Comparison of ENCODE assay signal across 8 cellular contexts in genomic region chr7:116671681-116672595, GRCh38. TPM values are rescaled to one million over a fixed set of nuclear protein-coding genes. Genes with fewer than 3 reads are reported as not detected.
DNase-seq lines count a peak whose midpoint lies in the region; ATAC-seq, FAIRE-seq and TF ChIP-seq lines count a peak whose summit lies in the region.

Gene MET (plus strand): TSS chr7:116672196. CDS start chr7:116699085, 26,889 bp downstream.

- ATAC-seq in A549, result peak; percentile 94 to 96
- ATAC-seq in GM18502 (IDR thresholded peaks at IDR 0.05; ENCODE audit: poor library complexity, unreplicated experiment), result peak; percentile 95
- peak; percentile 93 for ATAC-seq in HG02884 (IDR thresholded peaks at IDR 0.05; ENCODE audit: unreplicated experiment)

- TF ChIP-seq POLR2A in A549 (IDR thresholded peaks at IDR 0.05; ENCODE audit: low read length), result peak; percentile 58
- TF ChIP-seq POLR2A in erythroblast (IDR thresholded peaks at IDR 0.05; ENCODE audit: low read length), result no peak

- peak within 1 kb of the TSS; percentile 95 to 98 for H3K27ac ChIP-seq in A549

- no peaks in the 10 kb centered on the region for H3K9me3 Mint-ChIP-seq in activated CD4-positive, alpha-beta memory T cell treated with anti-CD3 and anti-CD28 coated beads, Interleukin-2, amount 10 ng/mL, durations not matched to agents 7 days and 5 days
- no peaks in the 10 kb centered on the region for H3K9me3 Mint-ChIP-seq in stimulated activated naive CD8-positive, alpha-beta T cell treated with anti-CD3 and anti-CD28 coated beads, Interleukin-15, Interleukin-2, amounts not matched to agents 100 ng/mL and 50 ng/mL, for 24 hours

- peak within 1 kb of the TSS; percentile 94 for H3K4me3 ChIP-seq in A549

- CTCF ChIA-PET in A549 (lab: Yijun Ruan, JAX), result interaction anchor here (0.6 to 5.0 kb wide), 64 partner anchors 9 to 538 kb away, joined by 3 to 52 read pairs (median 4); no protein-coding TSS in a partner anchor
- CTCF ChIA-PET in activated CD4-positive, alpha-beta memory T cell treated with anti-CD3 and anti-CD28 coated beads, Interleukin-2, amount 10 ng/mL, durations not matched to agents 7 days and 5 days (lab: Charles Lee), result interaction anchor here (0.5 to 1.7 kb wide), 5 partner anchors 9 to 138 kb away, joined by 3 to 6 read pairs (median 3); no protein-coding TSS in a partner anchor

- peaks cover 72% of the 10 kb centered on the region for H3K27me3 Mint-ChIP-seq in activated CD4-positive, alpha-beta memory T cell treated with anti-CD3 and anti-CD28 coated beads, Interleukin-2, amount 10 ng/mL, durations not matched to agents 7 days and 5 days
- peaks cover 81% of the 10 kb centered on the region for H3K27me3 Mint-ChIP-seq in stimulated activated naive CD8-positive, alpha-beta T cell treated with anti-CD3 and anti-CD28 coated beads, Interleukin-15, Interleukin-2, amounts not matched to agents 100 ng/mL and 50 ng/mL, for 24 hours

- no peak within 1 kb of the TSS for H3K27ac Mint-ChIP-seq in activated CD4-positive, alpha-beta memory T cell treated with anti-CD3 and anti-CD28 coated beads, Interleukin-2, amount 10 ng/mL, durations not matched to agents 7 days and 5 days
- H3K27ac Mint-ChIP-seq in stimulated activated naive CD8-positive, alpha-beta T cell treated with anti-CD3 and anti-CD28 coated beads, Interleukin-15, Interleukin-2, amounts not matched to agents 100 ng/mL and 50 ng/mL, for 24 hours, result no peak within 1 kb of the TSS

- WGBS in A549 (ENCODE audit: missing lambda C conversion rate), result under 1% methylated on average over 28 of the region's 101 CpGs

- peaks cover 35% of the 10 kb centered on the region for H3K4me1 ChIP-seq in A549

- H3K4me2 ChIP-seq in A549, result peak within 1 kb of the TSS; percentile 93

- POLR2A ChIA-PET in A549 (lab: Yijun Ruan, JAX), result interaction anchor here (0.5 to 4.5 kb wide), 13 partner anchors 9 to 412 kb away, joined by 3 to 24 read pairs (median 6); no protein-coding TSS in a partner anchor
- POLR2A ChIA-PET in activated CD4-positive, alpha-beta memory T cell treated with anti-CD3 and anti-CD28 coated beads, Interleukin-2, amount 10 ng/mL, durations not matched to agents 7 days and 5 days (lab: Charles Lee), result no interaction called here

- peak; percentile 84 for TF ChIP-seq CTCF in A549 (IDR thresholded peaks at IDR 0.05)

- peaks cover 21% of the 10 kb centered on the region for H3K4me1 Mint-ChIP-seq in activated CD4-positive, alpha-beta memory T cell treated with anti-CD3 and anti-CD28 coated beads, Interleukin-2, amount 10 ng/mL, durations not matched to agents 7 days and 5 days
- H3K4me1 Mint-ChIP-seq in stimulated activated naive CD8-positive, alpha-beta T cell treated with anti-CD3 and anti-CD28 coated beads, Interleukin-15, Interleukin-2, amounts not matched to agents 100 ng/mL and 50 ng/mL, for 24 hours (ENCODE audit: low read depth), result peaks cover 6% of the 10 kb centered on the region

- no peak for FAIRE-seq in A549 (lab: Jason Lieb, UNC)

- H3K4me3 Mint-ChIP-seq in activated CD4-positive, alpha-beta memory T cell treated with anti-CD3 and anti-CD28 coated beads, Interleukin-2, amount 10 ng/mL, durations not matched to agents 7 days and 5 days, result peak within 1 kb of the TSS; percentile 72
- peak within 1 kb of the TSS; percentile 71 for H3K4me3 Mint-ChIP-seq in stimulated activated naive CD8-positive, alpha-beta T cell treated with anti-CD3 and anti-CD28 coated beads, Interleukin-15, Interleukin-2, amounts not matched to agents 100 ng/mL and 50 ng/mL, for 24 hours

- TF ChIP-seq RAD21 in A549 (conservative IDR thresholded peaks at IDR 0.05 in 1 of 2, IDR thresholded peaks at IDR 0.05 in 1 of 2), result peak; percentile 94 to 98

- peak in 1 of 2 experiments; percentile 50; a peak in 1 of 5 replicates for TF ChIP-seq EP300 in A549 (IDR thresholded peaks at IDR 0.05)

- H3K36me3 Mint-ChIP-seq in activated CD4-positive, alpha-beta memory T cell treated with anti-CD3 and anti-CD28 coated beads, Interleukin-2, amount 10 ng/mL, durations not matched to agents 7 days and 5 days (ENCODE audit: low read depth), result no peaks in the 10 kb centered on the region
- H3K36me3 Mint-ChIP-seq in stimulated activated naive CD8-positive, alpha-beta T cell treated with anti-CD3 and anti-CD28 coated beads, Interleukin-15, Interleukin-2, amounts not matched to agents 100 ng/mL and 50 ng/mL, for 24 hours (ENCODE audit: low read depth), result no peaks in the 10 kb centered on the region

- peaks cover 7% of the 10 kb centered on the region for H3K9me3 ChIP-seq in A549

- peak; percentile 88 to 94 for DNase-seq in A549 (ENCODE audit: low read depth in 1 of 2, low spot score in 1 of 2)
- DNase-seq in NCI-H187 treated with DMSO at 0.1 percent for 48 hours (lab: John Stamatoyannopoulos, UW), result peak; percentile 45
- DNase-seq in activated CD4-positive, alpha-beta memory T cell treated with anti-CD3 and anti-CD28 coated beads, Interleukin-2, amount 10 ng/mL, durations not matched to agents 7 days and 5 days, result peak; percentile 54
- DNase-seq in erythroblast (lab: John Stamatoyannopoulos, UW), result peak; percentile 55 to 56
- peak; percentile 74 for DNase-seq in midbrain (lab: John Stamatoyannopoulos, UW)

TF ChIP-seq in A549, 52 proteins besides CTCF, POLR2A, EP300 and RAD21 (continues in another document):
- TF ChIP-seq MAFK (IDR thresholded peaks at IDR 0.05; ENCODE audit: partially characterized antibody) (no peak), E2F6 (IDR thresholded peaks at IDR 0.05; ENCODE audit: borderline replicate concordance, low read depth) (peak; percentile 78), MAX (IDR thresholded peaks at IDR 0.05) (peak; percentile 98), HMGXB4 (CRISPR knock-in tag; IDR thresholded peaks at IDR 0.05; ENCODE audit: borderline replicate concordance) (peak; percentile 26; the same call in 1 of the 2 replicates), HEYL (CRISPR knock-in tag; IDR thresholded peaks at IDR 0.05) (no peak), MYC (IDR thresholded peaks at IDR 0.05; ENCODE audit: borderline replicate concordance, low read length) (peak; percentile 97), RCOR1 (IDR thresholded peaks at IDR 0.05; ENCODE audit: low read depth, low read length) (no peak), EHF (CRISPR knock-in tag; IDR thresholded peaks at IDR 0.05) (no peak), NPAS2 (CRISPR knock-in tag; IDR thresholded peaks at IDR 0.05; ENCODE audit: borderline replicate concordance) (peak; percentile 52; the same call in 1 of the 2 replicates), SMC3 (IDR thresholded peaks at IDR 0.05) (peak; percentile 95), CHD4 (IDR thresholded peaks at IDR 0.05; ENCODE audit: borderline replicate concordance) (no peak), SREBF2 (IDR thresholded peaks at IDR 0.05) (no peak), PBX3 (IDR thresholded peaks at IDR 0.05) (0 out of 2 replicates have a peak, but pooled peaks have one; percentile 28), CBX2 (IDR thresholded peaks at IDR 0.05; ENCODE audit: borderline replicate concordance, low read depth) (no peak), JUNB (IDR thresholded peaks at IDR 0.05) (peak; percentile 54), FOSL2 (IDR thresholded peaks at IDR 0.05) (peak; percentile 57; the same call in 1 of the 2 replicates), FOSL2 (CRISPR knock-in tag; IDR thresholded peaks at IDR 0.05) (peak; percentile 92)

RNA-seq across cellular contexts. Expression of gene MET, which starts in this region (rescaled TPM):
- polyA plus RNA-seq in A549 (2011; rRNA removed), result 161 and 165 TPM in 2 replicates
- polyA plus RNA-seq in A549 (2012; cell fraction: cytosol; rRNA removed), result 35.2 and 44.0 TPM in 2 replicates
- polyA plus RNA-seq in A549 (2012; cell fraction: nucleus; rRNA removed), result 33.9 and 45.5 TPM in 2 replicates
- polyA plus RNA-seq in A549 (2017; fragmentation: RNase III; extraction: RNeasy Plus Mini Kit Qiagen cat#74134 plus additional on column Dnase treatment), result 65.1 to 77.9 TPM (median 72.3 TPM) in 3 replicates
- 417 and 431 TPM in 2 replicates for polyA minus RNA-seq in A549 (2011; rRNA and poly(A)+ RNA removed)
- total RNA-seq in activated CD4-positive, alpha-beta memory T cell treated with anti-CD3 and anti-CD28 coated beads, Interleukin-2, amount 10 ng/mL, durations not matched to agents 7 days and 5 days, result under 1 TPM; 0.65 to 0.83 TPM

Comparison
In these comparisons a context has a peak if more than half of its experiments do, and no peak if none do; other contexts are left out.
1. Peak in every context shown above with its lines: DNase-seq, ATAC-seq, H3K4me3 ChIP-seq and H3K27ac ChIP-seq.
2. Peak in DNase-seq in activated CD4-positive, alpha-beta memory T cell treated with anti-CD3 and anti-CD28 coated beads, Interleukin-2, amount 10 ng/mL, durations not matched to agents 7 days and 5 days; RNA of the gene not detected or under 1 TPM.